1 cellular context compared by ENCODE assay signal in genomic region chr17:82655038-82655479, GRCh38.
TF ChIP-seq lines count a peak whose summit lies in the region.

No MANE protein-coding gene starts in this region.

TF ChIP-seq in GM23338, 12 proteins besides CTCF, POLR2A, EP300 and RAD21 (continued from another document):
- TF ChIP-seq REST (IDR thresholded peaks at IDR 0.05; ENCODE audit: unreplicated experiment) (no peak), EZH2phosphoT487 (IDR thresholded peaks at IDR 0.05; ENCODE audit: unreplicated experiment) (no peak), ZNF114 (CRISPR knock-in tag; IDR thresholded peaks at IDR 0.05) (no peak), NANOG (IDR thresholded peaks at IDR 0.05; ENCODE audit: borderline replicate concordance) (no peak)
